20 cellular contexts compared by ENCODE assay signal in genomic region chr4:101332424-101332823, GRCh38.
"Had no signal": no experiment of that assay in that cellular context is flagged by ENCODE, and none has a peak within 500 bp of the region (broad histone marks: within the 10 kb centered on the region; RNA-seq: fewer than 3 reads in every experiment).

No MANE protein-coding gene starts in this region.

- ATAC-seq: activated T-helper 17 cell treated with anti-CD3 and anti-CD28 coated beads, Interleukin-2, amount 50 U/mL, for 72 hours; body of pancreas; WTC11 had no signal

- H3K4me1 ChIP-seq: prostate gland, uterus had no signal

- FAIRE-seq: endometrium, frontal cortex, TTC549 had no signal

- H3K27me3 ChIP-seq: body of pancreas, neutrophil, ovary, testis, uterus had no signal

- H3K27ac ChIP-seq: body of pancreas, neutrophil, ovary, prostate gland, testis, uterus had no signal

- H3K36me3 ChIP-seq: neutrophil, ovary, prostate gland, uterus had no signal

- H3K9me3 ChIP-seq: body of pancreas, neutrophil, ovary, prostate gland, testis, uterus had no signal

- DNase-seq: activated naive CD8-positive, alpha-beta T cell treated with anti-CD3 and anti-CD28 coated beads for 36 hours; activated T-cell treated with anti-CD3 and anti-CD28 coated beads, Interleukin-2, amount 50 U/mL, for 24 hours; amygdala; body of pancreas; erythroblast; glutamatergic neuron; hippocampal formation; ovary; stimulated activated CD4-positive, alpha-beta T cell treated with anti-CD3 and anti-CD28 coated beads, Interleukin-2, amount 100 ng/mL, for 48 hours; stimulated activated naive CD4-positive, alpha-beta T cell; testis; trophoblast cell; uterus had no signal

- H3K4me3 ChIP-seq: body of pancreas, ovary, prostate gland, testis, uterus had no signal
